ENCODE assay signal across 1 cellular context in genomic region chr17:81142301-81143199, GRCh38.
A peak's percentile ranks its signal among the peaks of the same experiment; 100 is the strongest.
TF ChIP-seq lines count a peak whose summit lies in the region.

No MANE protein-coding gene starts in this region.

TF ChIP-seq in HepG2, 621 proteins besides CTCF, POLR2A, EP300 and RAD21 (continued from another document):
- peak; percentile 50; the same call in 1 of the 2 replicates for TF ChIP-seq ZNF142 (CRISPR knock-in tag; IDR thresholded peaks at IDR 0.05)
- peak; percentile 70; the same call in 1 of the 2 replicates for TF ChIP-seq ZNF556 (CRISPR knock-in tag; IDR thresholded peaks at IDR 0.05; ENCODE audit: borderline replicate concordance)
- 0 out of 2 replicates have a peak, but pooled peaks have one; percentile 4 for TF ChIP-seq CHD2 (IDR thresholded peaks at IDR 0.05; ENCODE audit: low read depth, low read length)
- peak; percentile 66; the same call in 1 of the 2 replicates for TF ChIP-seq ZNF572 (CRISPR knock-in tag; IDR thresholded peaks at IDR 0.05)
- TF ChIP-seq MTA3 (CRISPR knock-in tag; IDR thresholded peaks at IDR 0.05) = no peak
- 0 out of 2 replicates have a peak, but pooled peaks have one; percentile 31 for TF ChIP-seq ZBTB38 (CRISPR knock-in tag; IDR thresholded peaks at IDR 0.05)
- no peak for TF ChIP-seq SYNCRIP (IDR thresholded peaks at IDR 0.05; ENCODE audit: insufficient read depth, low read depth, low read length)
- TF ChIP-seq TAF1 (CRISPR knock-in tag; IDR thresholded peaks at IDR 0.05) = no peak
- peak; percentile 94 for TF ChIP-seq STAG1 (CRISPR knock-in tag; IDR thresholded peaks at IDR 0.05)
- TF ChIP-seq MTA1 (CRISPR knock-in tag; IDR thresholded peaks at IDR 0.05; ENCODE audit: borderline replicate concordance) = peak; percentile 25; the same call in 1 of the 2 replicates
- TF ChIP-seq ZNF207 (IDR thresholded peaks at IDR 0.05; ENCODE audit: borderline replicate concordance) = no peak
- peak; percentile 54; the same call in 1 of the 2 replicates for TF ChIP-seq MXD3 (CRISPR knock-in tag; IDR thresholded peaks at IDR 0.05)
- TF ChIP-seq, protein P1, sequence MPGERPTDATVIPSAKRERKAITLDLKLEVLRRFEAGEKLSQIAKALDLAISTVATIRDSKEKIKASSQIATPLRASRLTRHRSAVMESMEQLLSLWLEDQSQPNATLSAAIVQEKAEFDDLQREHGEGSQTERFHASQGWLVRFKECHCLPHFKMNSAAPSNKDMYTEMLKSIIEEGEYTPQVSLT (CRISPR knock-in tag; IDR thresholded peaks at IDR 0.05; ENCODE audit: borderline replicate concordance, low read depth) = no peak
- no peak for TF ChIP-seq NFE2L2 (IDR thresholded peaks at IDR 0.05; ENCODE audit: low read length)
- peak; percentile 57; the same call in 1 of the 2 replicates for TF ChIP-seq ZSCAN25 (CRISPR knock-in tag; IDR thresholded peaks at IDR 0.05)
- peak; percentile 42; the same call in 1 of the 2 replicates for TF ChIP-seq ZMYM4 (CRISPR knock-in tag; IDR thresholded peaks at IDR 0.05)
- TF ChIP-seq ZNF776 (CRISPR knock-in tag; IDR thresholded peaks at IDR 0.05) = no peak
- TF ChIP-seq ZNF362 (CRISPR knock-in tag; IDR thresholded peaks at IDR 0.05; ENCODE audit: borderline replicate concordance) = no peak
- TF ChIP-seq SMAD3 (CRISPR knock-in tag; IDR thresholded peaks at IDR 0.05) = 0 out of 2 replicates have a peak, but pooled peaks have one; percentile 51
- TF ChIP-seq, protein P2, sequence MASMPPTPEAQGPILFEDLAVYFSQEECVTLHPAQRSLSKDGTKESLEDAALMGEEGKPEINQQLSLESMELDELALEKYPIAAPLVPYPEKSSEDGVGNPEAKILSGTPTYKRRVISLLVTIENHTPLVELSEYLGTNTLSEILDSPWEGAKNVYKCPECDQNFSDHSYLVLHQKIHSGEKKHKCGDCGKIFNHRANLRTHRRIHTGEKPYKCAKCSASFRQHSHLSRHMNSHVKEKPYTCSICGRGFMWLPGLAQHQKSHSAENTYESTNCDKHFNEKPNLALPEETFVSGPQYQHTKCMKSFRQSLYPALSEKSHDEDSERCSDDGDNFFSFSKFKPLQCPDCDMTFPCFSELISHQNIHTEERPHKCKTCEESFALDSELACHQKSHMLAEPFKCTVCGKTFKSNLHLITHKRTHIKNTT (CRISPR knock-in tag; IDR thresholded peaks at IDR 0.05) = no peak
- TF ChIP-seq BRD4 (CRISPR knock-in tag; IDR thresholded peaks at IDR 0.05) = no peak
- TF ChIP-seq, protein P3, sequence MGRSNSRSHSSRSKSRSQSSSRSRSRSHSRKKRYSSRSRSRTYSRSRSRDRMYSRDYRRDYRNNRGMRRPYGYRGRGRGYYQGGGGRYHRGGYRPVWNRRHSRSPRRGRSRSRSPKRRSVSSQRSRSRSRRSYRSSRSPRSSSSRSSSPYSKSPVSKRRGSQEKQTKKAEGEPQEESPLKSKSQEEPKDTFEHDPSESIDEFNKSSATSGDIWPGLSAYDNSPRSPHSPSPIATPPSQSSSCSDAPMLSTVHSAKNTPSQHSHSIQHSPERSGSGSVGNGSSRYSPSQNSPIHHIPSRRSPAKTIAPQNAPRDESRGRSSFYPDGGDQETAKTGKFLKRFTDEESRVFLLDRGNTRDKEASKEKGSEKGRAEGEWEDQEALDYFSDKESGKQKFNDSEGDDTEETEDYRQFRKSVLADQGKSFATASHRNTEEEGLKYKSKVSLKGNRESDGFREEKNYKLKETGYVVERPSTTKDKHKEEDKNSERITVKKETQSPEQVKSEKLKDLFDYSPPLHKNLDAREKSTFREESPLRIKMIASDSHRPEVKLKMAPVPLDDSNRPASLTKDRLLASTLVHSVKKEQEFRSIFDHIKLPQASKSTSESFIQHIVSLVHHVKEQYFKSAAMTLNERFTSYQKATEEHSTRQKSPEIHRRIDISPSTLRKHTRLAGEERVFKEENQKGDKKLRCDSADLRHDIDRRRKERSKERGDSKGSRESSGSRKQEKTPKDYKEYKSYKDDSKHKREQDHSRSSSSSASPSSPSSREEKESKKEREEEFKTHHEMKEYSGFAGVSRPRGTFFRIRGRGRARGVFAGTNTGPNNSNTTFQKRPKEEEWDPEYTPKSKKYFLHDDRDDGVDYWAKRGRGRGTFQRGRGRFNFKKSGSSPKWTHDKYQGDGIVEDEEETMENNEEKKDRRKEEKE (IDR thresholded peaks at IDR 0.05) = no peak
- TF ChIP-seq ZNF33B (CRISPR knock-in tag; IDR thresholded peaks at IDR 0.05) = no peak
- 0 out of 2 replicates have a peak, but pooled peaks have one; percentile 71 for TF ChIP-seq HES4 (CRISPR knock-in tag; IDR thresholded peaks at IDR 0.05; ENCODE audit: borderline replicate concordance)
- TF ChIP-seq MEF2D (CRISPR knock-in tag; IDR thresholded peaks at IDR 0.05) = no peak
- no peak for TF ChIP-seq ZNF672 (CRISPR knock-in tag; IDR thresholded peaks at IDR 0.05)
- no peak for TF ChIP-seq KLF12 (CRISPR knock-in tag; IDR thresholded peaks at IDR 0.05; ENCODE audit: borderline replicate concordance)
- TF ChIP-seq PHF5A (CRISPR knock-in tag; IDR thresholded peaks at IDR 0.05; ENCODE audit: low read depth, unreplicated experiment) = no peak
- TF ChIP-seq ZNF839 (CRISPR knock-in tag; IDR thresholded peaks at IDR 0.05; ENCODE audit: borderline replicate concordance) = no peak
- TF ChIP-seq ZNF274 (CRISPR knock-in tag; IDR thresholded peaks at IDR 0.05) = peak; percentile 86
- no peak for TF ChIP-seq ZNF790 (CRISPR knock-in tag; IDR thresholded peaks at IDR 0.05; ENCODE audit: borderline replicate concordance)
